In the genomic region with DNA sequence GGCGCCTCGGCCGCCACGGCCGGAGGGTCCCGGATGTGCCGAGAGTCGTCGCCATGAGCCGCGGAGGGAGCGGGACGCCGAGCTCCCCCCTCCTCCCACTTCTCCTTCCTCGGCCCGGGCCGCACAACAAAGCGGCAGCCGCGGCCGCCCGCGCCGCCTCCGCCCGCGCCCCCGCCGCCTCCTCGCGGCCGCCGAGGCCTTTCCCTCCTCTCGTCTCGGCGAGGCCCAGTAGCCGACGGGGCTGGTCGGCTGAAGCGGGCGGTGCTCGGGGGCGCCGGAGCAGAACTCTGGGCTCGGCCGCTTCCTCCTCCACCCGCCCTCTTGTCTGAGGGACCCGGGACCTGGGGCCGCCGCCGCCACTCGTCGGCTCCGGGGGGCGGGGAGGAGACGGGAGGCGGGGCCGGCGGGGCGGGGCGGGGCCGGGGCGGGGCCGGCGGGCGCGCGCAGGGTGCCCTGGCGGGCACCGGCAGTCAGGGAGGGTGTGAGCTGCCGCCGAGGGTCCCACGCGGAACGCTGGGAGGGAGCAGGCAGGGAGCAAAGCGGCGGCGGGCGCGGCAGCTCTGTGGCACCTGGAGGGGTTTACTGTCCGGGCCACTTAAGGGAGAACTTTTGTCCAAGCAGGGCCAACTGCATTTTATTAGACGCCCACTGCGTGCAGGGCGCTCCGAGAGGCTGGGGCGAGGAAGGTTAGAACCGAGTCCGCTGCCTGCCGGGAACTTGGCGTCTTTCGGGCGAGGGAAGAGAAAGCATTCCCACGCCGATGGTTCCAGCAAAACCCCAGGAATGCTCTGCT, we compare ENCODE assay signal across 8 cellular contexts.
DNase-seq lines count a peak whose midpoint lies in the region; ATAC-seq lines count a peak whose summit lies in the region.

SMURF2 (minus strand) TSS at position 327 of the 793 bp plus-strand sequence. CDS start 427 bp downstream, outside the sequence.

- DNase-seq in 8988T (peak; percentile 54), NCI-H2029 treated with DMSO at 0.1 percent for 48 hours (lab: John Stamatoyannopoulos, UW) (peak; percentile 46), cerebellar nuclear complex (lab: John Stamatoyannopoulos, UW) (peak; percentile 4 to 6), kidney glomerular epithelial cell (lab: John Stamatoyannopoulos, UW) (peak; percentile 58)
- peak; percentile 77 for DNase-seq in activated CD4-positive, CD25-positive, alpha-beta regulatory T cell treated with anti-CD3 and anti-CD28 coated beads, Interleukin-2, amount 50 U/mL, for 72 hours
- peak; percentile 60 to 62 for DNase-seq in stimulated activated CD4-positive, alpha-beta T cell treated with anti-CD3 and anti-CD28 coated beads, Interleukin-1b, Interleukin-23, amount 100 ng/mL, for 1 hour (ENCODE audit: low read depth in 2 of 2)

- ATAC-seq in GM18499 (IDR thresholded peaks at IDR 0.05; ENCODE audit: insufficient read depth, unreplicated experiment) (peak; percentile 48), HG02885 (IDR thresholded peaks at IDR 0.05; ENCODE audit: poor library complexity, unreplicated experiment) (peak; percentile 87)

Comparison
In these comparisons a context has a peak if more than half of its experiments do, and no peak if none do; other contexts are left out.
1. Peak in every context shown above with its lines: DNase-seq and ATAC-seq.
2. DNase-seq: peak in every context shown above with its lines; median percentile 77 in activated CD4-positive, CD25-positive, alpha-beta regulatory T cell treated with anti-CD3 and anti-CD28 coated beads, Interleukin-2, amount 50 U/mL, for 72 hours; 61 in stimulated activated CD4-positive, alpha-beta T cell treated with anti-CD3 and anti-CD28 coated beads, Interleukin-1b, Interleukin-23, amount 100 ng/mL, for 1 hour; 58 in kidney glomerular epithelial cell; 54 in 8988T; 46 in NCI-H2029 treated with DMSO at 0.1 percent for 48 hours; 5 in cerebellar nuclear complex.